ENCODE assay signal across 28 cellular contexts in the genomic region with DNA sequence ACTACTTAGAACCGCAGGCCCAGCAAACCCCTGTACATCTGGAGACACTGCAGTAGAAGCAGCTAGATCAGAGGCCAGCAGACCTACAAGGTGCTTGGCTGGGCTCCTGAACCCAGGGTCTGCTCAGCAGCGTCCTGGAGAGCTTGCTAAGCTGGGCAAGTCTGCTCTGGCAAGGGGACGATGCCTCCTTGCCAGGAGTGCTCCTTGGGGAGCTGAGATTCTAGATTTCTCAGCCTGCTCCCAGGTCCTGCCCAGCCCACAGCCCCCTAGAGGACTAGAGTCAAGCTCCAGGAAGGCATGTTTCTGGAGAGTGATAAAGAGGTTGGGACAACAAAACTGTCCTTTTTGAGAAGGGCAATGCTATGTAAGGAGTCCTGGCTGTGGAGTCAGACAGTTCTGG.
DNase-seq lines count a peak whose midpoint lies in the region; ATAC-seq, FAIRE-seq and TF ChIP-seq lines count a peak whose summit lies in the region.
"Had no signal": no experiment of that assay in that cellular context is flagged by ENCODE, and none has a peak within 500 bp of the region (broad histone marks: within the 10 kb centered on the region; RNA-seq: fewer than 3 reads in every experiment).

No MANE protein-coding gene starts in this region.

- RAD21 ChIA-PET in HCT116 (lab: Charles Lee; ENCODE audit: low non-redundant PET in 1 of 2, low total read pairs in 2 of 2, uncharacterized antibody in 2 of 2, unreplicated experiment in 2 of 2) = no interaction called here

- 0 out of 2 replicates have a peak overlapping the region, but pooled peaks have one; percentile 42 for H2BK12ac ChIP-seq in H1 (ENCODE audit: low read depth, low read length)

- H4K91ac ChIP-seq in H1 (replicated peaks; ENCODE audit: insufficient read length, low read length) = no peak overlapping the region

- H3K18ac ChIP-seq in H1 (ENCODE audit: extremely low read depth, low read length) = no peak overlapping the region

- no peaks in the 10 kb centered on the region for H3K79me2 ChIP-seq in HCT116 (ENCODE audit: insufficient read depth, low read length)
- H3K79me2 ChIP-seq in H1 (ENCODE audit: control insufficient read depth in 1 of 2, insufficient read depth in 2 of 2, low read length in 2 of 2) = no peaks in the 10 kb centered on the region

- no peak overlapping the region for H3K27ac ChIP-seq in HCT116 (ENCODE audit: low read depth, low read length)
- no peak overlapping the region for H3K27ac ChIP-seq in H1 (ENCODE audit: low read depth, low read length)
- H3K27ac ChIP-seq: 22Rv1, SJSA1 had no signal

- H3K23ac ChIP-seq in H1 (ENCODE audit: insufficient read length) = no peak overlapping the region

- POLR2A ChIA-PET in HCT116 (lab: Charles Lee) = no interaction called here
- POLR2A ChIA-PET in H1 (lab: Charles Lee; ENCODE audit: partially characterized antibody) = interaction anchor here (1.0 kb wide), 1 partner anchor 185 kb away, joined by 3 read pairs; no protein-coding TSS in a partner anchor
- POLR2A ChIA-PET in T-cell (lab: Charles Lee) = no interaction called here

- H3K4me2 ChIP-seq in HCT116 (ENCODE audit: low read length) (no peak overlapping the region), H1 (ENCODE audit: insufficient read depth in 1 of 2, low read depth in 2 of 2, low read length in 2 of 2) (no peak overlapping the region)

- no peaks in the 10 kb centered on the region for H3K9me3 ChIP-seq in HCT116 (ENCODE audit: control insufficient read depth in 1 of 2, insufficient read depth in 1 of 2, low read depth in 1 of 2, low read length in 2 of 2)
- H3K9me3 ChIP-seq in H1 (ENCODE audit: insufficient read depth in 2 of 2, low read depth in 1 of 2, low read length in 1 of 2) = no peaks in the 10 kb centered on the region
- H3K9me3 ChIP-seq: SJSA1 had no signal

- TF ChIP-seq POLR2A in HCT116 (IDR thresholded peaks at IDR 0.05; ENCODE audit: borderline replicate concordance, extremely low read depth, insufficient read depth, insufficient read length) (no peak), H1 (IDR thresholded peaks at IDR 0.05; ENCODE audit: control extremely low read depth in 1 of 2, low read depth in 2 of 2, low read length in 2 of 2) (no peak)

- H3K23me2 ChIP-seq in H1 (ENCODE audit: low read depth, low read length) = no peaks in the 10 kb centered on the region

- H2AFZ ChIP-seq in HCT116 (ENCODE audit: low read depth, low read length, poor library complexity, severe bottlenecking) (no peak overlapping the region), H1 (ENCODE audit: low read length) (peak overlapping the region; percentile 3; the same call in 1 of the 2 replicates)

- TF ChIP-seq RAD21 in HCT116 (IDR thresholded peaks at IDR 0.05; ENCODE audit: low read depth) = no peak
- TF ChIP-seq RAD21 in H1 (IDR thresholded peaks at IDR 0.05 in 1 of 2, conservative IDR thresholded peaks at IDR 0.05 in 1 of 2; ENCODE audit: low read depth in 2 of 2, low read length in 2 of 2) = no peak

- no peak overlapping the region for H2BK120ac ChIP-seq in H1 (replicated peaks; ENCODE audit: low read depth, low read length)

- 86% methylated on average over 3 of the region's 3 CpGs; no CpG with 5 or more reads in 1 of the 2 experiments for WGBS in H1 (ENCODE audit: extremely low coverage in 1 of 2, insufficient coverage in 1 of 2, insufficient read length in 1 of 2, insufficient replicate concordance in 2 of 2, low coverage in 1 of 2, low lambda C conversion rate in 2 of 2, missing lambda C conversion rate in 1 of 2), 2 experiments

- no peak overlapping the region for H3K4me3 ChIP-seq in HCT116 (replicated peaks in 1 of 2; ENCODE audit: low read depth in 1 of 2, low read length in 2 of 2)
- H3K4me3 ChIP-seq in H1 (ENCODE audit: extremely low read depth in 1 of 4, insufficient read depth in 2 of 4, low read depth in 3 of 4, low read length in 4 of 4) = no peak overlapping the region
- H3K4me3 ChIP-seq: K562, SJSA1 had no signal

- peaks cover 5 to 6% (median 5%) of the 10 kb centered on the region in 3 donors for H3K9me3 Mint-ChIP-seq in T-cell

- H3K36me3 Mint-ChIP-seq in T-cell = no peaks in the 10 kb centered on the region
- H3K36me3 Mint-ChIP-seq: CD14-positive monocyte; CD8-positive, alpha-beta memory T cell had no signal

- no peaks in the 10 kb centered on the region for H3K4me1 Mint-ChIP-seq in T-cell
- H3K4me1 Mint-ChIP-seq: B cell; CD14-positive monocyte; CD8-positive, alpha-beta memory T cell had no signal

- ATAC-seq in HCT116 (peak; percentile 40; the same call in 1 of the 2 replicates), GM21390 (IDR thresholded peaks at IDR 0.05; ENCODE audit: unreplicated experiment) (no peak), T-cell (replicated peaks in 1 of 4) (no peak)
- ATAC-seq: K562 had no signal

- TF ChIP-seq CTCF in HCT116 (IDR thresholded peaks at IDR 0.05 in 2 of 3, conservative IDR thresholded peaks at IDR 0.05 in 1 of 3; ENCODE audit: borderline replicate concordance in 1 of 3, insufficient read depth in 1 of 3, low read depth in 2 of 3, low read length in 2 of 3) (0 out of 6 replicates have a peak, but pooled peaks of 1 of the 3 experiments have one; percentile 6), H1 (IDR thresholded peaks at IDR 0.05; ENCODE audit: control extremely low read depth in 1 of 3, insufficient read depth in 1 of 3, low read depth in 1 of 3, low read length in 3 of 3) (no peak)

- CTCF ChIA-PET in HCT116 (lab: Charles Lee) (no interaction called here), H1 (lab: Charles Lee; ENCODE audit: partially characterized antibody) (interaction anchor here (0.6 to 3.1 kb wide), 7 partner anchors 20 to 122 kb away, joined by 3 to 9 read pairs (median 3); no protein-coding TSS in a partner anchor), T-cell (lab: Charles Lee) (no interaction called here)

- H3K4me3 Mint-ChIP-seq in T-cell = no peak overlapping the region
- H3K4me3 Mint-ChIP-seq: B cell; CD14-positive monocyte; CD8-positive, alpha-beta memory T cell had no signal

- no peak overlapping the region for H2AK5ac ChIP-seq in H1 (ENCODE audit: low read depth, low read length)

- H3K9ac ChIP-seq in HCT116 (ENCODE audit: low read length) = no peak overlapping the region
- H3K9ac ChIP-seq in H1 (replicated peaks in 1 of 4; ENCODE audit: extremely low read depth in 1 of 4, low read depth in 3 of 4, low read length in 3 of 4) = no peak overlapping the region

- H4K5ac ChIP-seq in H1 (ENCODE audit: insufficient read length, low read depth, low read length) = no peak overlapping the region

- intact Hi-C loops in HCT116 (cut with micrococcal nuclease) = no loop called here

- H3K4me1 ChIP-seq in HCT116 (ENCODE audit: control insufficient read depth in 1 of 2, insufficient read depth in 2 of 2, low read length in 2 of 2) = no peaks in the 10 kb centered on the region
- peaks cover 8 to 23% (median 19%) of the 10 kb centered on the region in 4 experiments; a peak in 6 of 7 replicates for H3K4me1 ChIP-seq in H1 (replicated peaks in 1 of 4; ENCODE audit: control insufficient read depth in 3 of 4, insufficient read depth in 4 of 4, low read length in 3 of 4)
- H3K4me1 ChIP-seq: SJSA1 had no signal

- BruUV-seq in HCT116 (replicated peaks; lab: Mats Ljungman, UMichigan) = no TSS peak

- H2BK20ac ChIP-seq in H1 (ENCODE audit: low read length) = peak overlapping the region; percentile 11; the same call in 1 of the 2 replicates

- H3K27me3 Mint-ChIP-seq in T-cell = peaks cover 0 to 6% of the 10 kb centered on the region in 2 donors
- H3K27me3 Mint-ChIP-seq: CD8-positive, alpha-beta memory T cell had no signal

- no peaks in the 10 kb centered on the region for H4K20me1 ChIP-seq in HCT116 (ENCODE audit: insufficient read depth)
- H4K20me1 ChIP-seq in H1 (replicated peaks in 1 of 2; ENCODE audit: control insufficient read depth in 1 of 2, insufficient read depth in 2 of 2, low read length in 2 of 2) = no peaks in the 10 kb centered on the region

- TF ChIP-seq EP300 in H1 (IDR thresholded peaks at IDR 0.05; ENCODE audit: borderline replicate concordance in 1 of 2, low read depth in 2 of 2, low read length in 2 of 2) = no peak

- no peak overlapping the region for H3K14ac ChIP-seq in H1 (ENCODE audit: insufficient read length)

- no peak overlapping the region for H3K4ac ChIP-seq in H1 (replicated peaks; ENCODE audit: insufficient read length, low read depth, low read length)

- no peaks in the 10 kb centered on the region for H3K9me2 ChIP-seq in HCT116 (ENCODE audit: insufficient read depth)

- no peak for FAIRE-seq in H1 (lab: Jason Lieb, UNC)
- FAIRE-seq: G401.6, H54, HTR-8/SVneo, K562 had no signal

- H3K79me1 ChIP-seq in H1 (ENCODE audit: low read depth, low read length) = no peaks in the 10 kb centered on the region

- DNase-seq in NCI-H82 treated with DMSO at 0.1 percent for 48 hours (lab: John Stamatoyannopoulos, UW; ENCODE audit: unreplicated experiment) (peak; percentile 10), NCI-H82 (lab: John Stamatoyannopoulos, UW) (no peak), HCT116 (ENCODE audit: low read depth, low spot score) (no peak), H1 (ENCODE audit: low read depth in 1 of 2, low spot score in 2 of 2) (no peak), NCI-H526 (lab: John Stamatoyannopoulos, UW) (no peak), T-cell (no peak)
- DNase-seq: Calu3; CD8-positive, alpha-beta memory T cell; MV-4-11; NCI-H1105; NCI-H1436 treated with DMSO at 0.1 percent for 48 hours; NCI-H1930; NCI-H2107; NCI-H2227 treated with DMSO at 0.1 percent for 48 hours; NCI-H510A treated with DMSO at 0.1 percent for 48 hours; NCI-H774; Right ventricle myocardium superior; RPMI8226; T-helper 1 cell had no signal

- no peak overlapping the region for H2BK15ac ChIP-seq in H1 (ENCODE audit: low read length)

- H3K36me3 ChIP-seq in HCT116 (ENCODE audit: control insufficient read depth in 1 of 2, insufficient read depth in 2 of 2, low read length in 2 of 2) (no peaks in the 10 kb centered on the region), H1 (ENCODE audit: control insufficient read depth in 2 of 4, insufficient read depth in 4 of 4, low read length in 3 of 4) (no peaks in the 10 kb centered on the region)
- H3K36me3 ChIP-seq: SJSA1 had no signal

- no peak overlapping the region for H3K56ac ChIP-seq in H1 (replicated peaks; ENCODE audit: insufficient read length, low read depth, low read length)

- H3K27me3 ChIP-seq in HCT116 (ENCODE audit: insufficient read depth, low read length) = peaks cover 43% of the 10 kb centered on the region
- no peaks in the 10 kb centered on the region for H3K27me3 ChIP-seq in H1 (replicated peaks in 1 of 4; ENCODE audit: control insufficient read depth in 3 of 4, extremely low read depth in 1 of 4, insufficient read depth in 3 of 4, low read length in 3 of 4)
- H3K27me3 ChIP-seq: SJSA1 had no signal

- no peak overlapping the region for H2BK5ac ChIP-seq in H1 (ENCODE audit: low read depth, low read length)

- H3K27ac Mint-ChIP-seq in T-cell = no peak overlapping the region
- H3K27ac Mint-ChIP-seq: B cell; CD14-positive monocyte; CD8-positive, alpha-beta memory T cell had no signal

- no peak overlapping the region for H4K8ac ChIP-seq in H1 (ENCODE audit: extremely low read depth, insufficient read depth, low read length)

TF ChIP-seq in H1, 55 proteins besides CTCF, POLR2A, EP300 and RAD21 (continues in another document):
- TF ChIP-seq SIRT6 (IDR thresholded peaks at IDR 0.05; ENCODE audit: low read length) (no peak), KDM4A (IDR thresholded peaks at IDR 0.05; ENCODE audit: low read depth, low read length, severe bottlenecking) (no peak)
